Comparison of ENCODE assay signal across 1 cellular context in genomic region chr17:79280010-79280409, GRCh38.
TF ChIP-seq lines count a peak whose summit lies in the region.

No MANE protein-coding gene starts in this region.

TF ChIP-seq in H1, 55 proteins besides CTCF, POLR2A, EP300 and RAD21 (continued from another document):
- TF ChIP-seq PHF8 (conservative IDR thresholded peaks at IDR 0.05; ENCODE audit: low read depth, low read length): no peak
